In the genomic region with DNA sequence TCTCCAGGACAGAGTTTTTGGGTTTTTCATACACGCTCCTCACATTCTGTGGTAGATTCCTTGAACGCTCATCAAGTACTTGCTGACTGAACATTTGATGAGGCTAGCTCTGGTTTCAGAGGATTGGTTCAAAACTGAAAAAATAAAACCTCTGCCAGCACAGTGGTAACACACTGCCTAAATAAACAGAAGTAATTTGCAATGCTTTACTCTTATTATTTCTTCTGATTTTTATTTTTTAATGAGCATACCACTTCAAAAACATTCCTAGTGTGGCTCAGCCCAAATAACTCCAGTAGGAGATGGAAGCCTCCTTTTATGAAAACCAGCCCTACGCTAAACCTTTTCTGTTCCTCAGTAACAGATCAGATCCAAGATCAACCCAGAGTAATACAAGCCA, we compare ENCODE assay signal across 23 cellular contexts.
DNase-seq lines count a peak whose midpoint lies in the region; ATAC-seq, FAIRE-seq and TF ChIP-seq lines count a peak whose summit lies in the region.
"Had no signal": no experiment of that assay in that cellular context is flagged by ENCODE, and none has a peak within 500 bp of the region (broad histone marks: within the 10 kb centered on the region; RNA-seq: fewer than 3 reads in every experiment).

No MANE protein-coding gene starts in this region.

- no peak overlapping the region for H2AFZ ChIP-seq in astrocyte (ENCODE audit: low read depth, low read length)

- H3K36me3 ChIP-seq in astrocyte (ENCODE audit: insufficient read depth, low read length) = no peaks in the 10 kb centered on the region
- H3K36me3 ChIP-seq: BE2C, BLaER1 had no signal

- DNase-seq in astrocyte (ENCODE audit: low read depth) (peak; percentile 0), astrocyte of the hippocampus (ENCODE audit: low read depth, low spot score) (peak; percentile 78), fibroblast of peridontal ligament (ENCODE audit: extremely low read depth) (peak; percentile 13), dedifferentiated amniotic fluid mesenchymal stem cell (ENCODE audit: extremely low spot score) (no peak), left cardiac atrium (no peak)
- no peak for DNase-seq in stimulated activated naive B cell treated with anti-CD40 and anti-IgM and Interleukin-4, amounts not matched to agents 10 μg/mL and 1 μg/mL and 100 μg/mL, for 72 hours
- no peak for DNase-seq in activated naive CD4-positive, alpha-beta T cell (lab: John Stamatoyannopoulos, UW)
- DNase-seq: 8988T; ACHN; BE2C; Caco-2; Calu3; CD4-positive, alpha-beta T cell; CD8-positive, alpha-beta T cell; DMS79 treated with DMSO at 0.1 percent for 48 hours; GF-D8 had no signal

- H3K4me2 ChIP-seq in astrocyte (ENCODE audit: low read length) = no peak overlapping the region
- H3K4me2 ChIP-seq: BLaER1 had no signal

- no peak overlapping the region for H3K4me3 ChIP-seq in astrocyte (ENCODE audit: insufficient read depth, low read depth, low read length)
- H3K4me3 ChIP-seq: BLaER1 had no signal

- H3K27ac ChIP-seq in astrocyte (ENCODE audit: low read depth, low read length) = no peak overlapping the region
- H3K27ac ChIP-seq: BLaER1, C4-2B had no signal

- no peaks in the 10 kb centered on the region for H3K27me3 ChIP-seq in astrocyte (ENCODE audit: insufficient read depth, low read length)
- H3K27me3 ChIP-seq: BE2C, BLaER1 had no signal

- H4K20me1 ChIP-seq in astrocyte (ENCODE audit: insufficient read depth, low read length) = no peaks in the 10 kb centered on the region
- H4K20me1 ChIP-seq: BLaER1 had no signal

- FAIRE-seq in astrocyte (lab: Jason Lieb, UNC) = no peak
- FAIRE-seq: A204.1, D721Med, G401.6, GM12891, GM19239 had no signal

- intact Hi-C loops in left cardiac atrium (cut with DNase I) = no loop called here

- no peaks in the 10 kb centered on the region for H3K79me2 ChIP-seq in astrocyte (ENCODE audit: insufficient read depth, low read length)

- H3K4me1 Mint-ChIP-seq in astrocyte (ENCODE audit: low read depth, unreplicated experiment) = no peaks in the 10 kb centered on the region
- H3K4me1 Mint-ChIP-seq in stimulated activated naive B cell treated with anti-CD40 and anti-IgM and Interleukin-4, amounts not matched to agents 10 μg/mL and 1 μg/mL and 100 μg/mL, for 72 hours = no peaks in the 10 kb centered on the region

- no peak for ATAC-seq in stimulated activated naive B cell treated with anti-CD40 and anti-IgM and Interleukin-4, amounts not matched to agents 10 μg/mL and 1 μg/mL and 100 μg/mL, for 72 hours (replicated peaks)
- ATAC-seq in left cardiac atrium = no peak
- ATAC-seq: CD8-positive, alpha-beta T cell had no signal

- H3K4me1 ChIP-seq in astrocyte (ENCODE audit: insufficient read depth, low read length) = no peaks in the 10 kb centered on the region
- H3K4me1 ChIP-seq: BE2C, BLaER1, Caco-2 had no signal

- no peak overlapping the region for H3K27ac Mint-ChIP-seq in astrocyte (ENCODE audit: unreplicated experiment)
- H3K27ac Mint-ChIP-seq in stimulated activated naive B cell treated with anti-CD40 and anti-IgM and Interleukin-4, amounts not matched to agents 10 μg/mL and 1 μg/mL and 100 μg/mL, for 72 hours = no peak overlapping the region
- H3K27ac Mint-ChIP-seq: CD4-positive, alpha-beta T cell; CD8-positive, alpha-beta T cell had no signal

- H3K36me3 Mint-ChIP-seq in astrocyte (ENCODE audit: low read depth, unreplicated experiment) = no peaks in the 10 kb centered on the region
- no peaks in the 10 kb centered on the region for H3K36me3 Mint-ChIP-seq in stimulated activated naive B cell treated with anti-CD40 and anti-IgM and Interleukin-4, amounts not matched to agents 10 μg/mL and 1 μg/mL and 100 μg/mL, for 72 hours
- H3K36me3 Mint-ChIP-seq: CD8-positive, alpha-beta T cell had no signal

- no peak for TF ChIP-seq CTCF in astrocyte (IDR thresholded peaks at IDR 0.05; ENCODE audit: insufficient read depth, low read depth, low read length)

- no peaks in the 10 kb centered on the region for H3K9me3 Mint-ChIP-seq in astrocyte (ENCODE audit: unreplicated experiment)
- H3K9me3 Mint-ChIP-seq in stimulated activated naive B cell treated with anti-CD40 and anti-IgM and Interleukin-4, amounts not matched to agents 10 μg/mL and 1 μg/mL and 100 μg/mL, for 72 hours = peaks cover 0 to 2% of the 10 kb centered on the region in 2 donors
- H3K9me3 Mint-ChIP-seq: CD4-positive, alpha-beta T cell; CD8-positive, alpha-beta T cell had no signal

- H3K9ac ChIP-seq in astrocyte (ENCODE audit: low read length) = no peak overlapping the region
- H3K9ac ChIP-seq: BLaER1 had no signal

- H3K9me3 ChIP-seq in astrocyte (ENCODE audit: insufficient read depth, low read depth, low read length) = no peaks in the 10 kb centered on the region
- H3K9me3 ChIP-seq: BE2C, Caco-2 had no signal

- H3K4me3 Mint-ChIP-seq in astrocyte (ENCODE audit: unreplicated experiment) = no peak overlapping the region
- no peak overlapping the region for H3K4me3 Mint-ChIP-seq in stimulated activated naive B cell treated with anti-CD40 and anti-IgM and Interleukin-4, amounts not matched to agents 10 μg/mL and 1 μg/mL and 100 μg/mL, for 72 hours
- H3K4me3 Mint-ChIP-seq: CD4-positive, alpha-beta T cell; CD8-positive, alpha-beta T cell had no signal

- H3K27me3 Mint-ChIP-seq in astrocyte (ENCODE audit: low read depth, unreplicated experiment) = no peaks in the 10 kb centered on the region
- H3K27me3 Mint-ChIP-seq in stimulated activated naive B cell treated with anti-CD40 and anti-IgM and Interleukin-4, amounts not matched to agents 10 μg/mL and 1 μg/mL and 100 μg/mL, for 72 hours = no peaks in the 10 kb centered on the region
- H3K27me3 Mint-ChIP-seq: CD4-positive, alpha-beta T cell had no signal

Comparison
In these comparisons a context has a peak if more than half of its experiments do, and no peak if none do; other contexts are left out.
1. DNase-seq: peak in astrocyte (single experiment), astrocyte of the hippocampus (single experiment) and fibroblast of peridontal ligament (single experiment); none in dedifferentiated amniotic fluid mesenchymal stem cell (single experiment), stimulated activated naive B cell treated with anti-CD40 and anti-IgM and Interleukin-4, amounts not matched to agents 10 μg/mL and 1 μg/mL and 100 μg/mL, for 72 hours (single experiment), left cardiac atrium (single experiment) and activated naive CD4-positive, alpha-beta T cell (0 of 4).